Comparison of ENCODE assay signal across 27 cellular contexts in genomic region chr11:108580645-108581044, GRCh38.
"Had no signal": no experiment of that assay in that cellular context is flagged by ENCODE, and none has a peak within 500 bp of the region (broad histone marks: within the 10 kb centered on the region; RNA-seq: fewer than 3 reads in every experiment).

No MANE protein-coding gene starts in this region.

- H3K36me3 ChIP-seq: colonic mucosa, esophagus muscularis mucosa, esophagus squamous epithelium, gastrocnemius medialis, gastroesophageal sphincter, heart left ventricle, heart right ventricle had no signal

- H3K27me3 Mint-ChIP-seq: dendritic cell treated with granulocyte-macrophage colony-stimulating factor and Interleukin-4, amounts not matched to agents 40 ng/mL and 50 ng/mL, for 4 days had no signal

- H3K9me3 Mint-ChIP-seq: effector memory CD8-positive, alpha-beta T cell; endodermal cell had no signal

- H3K4me3 ChIP-seq: colonic mucosa, coronary artery, dorsolateral prefrontal cortex, esophagus muscularis mucosa, esophagus squamous epithelium, gastrocnemius medialis, gastroesophageal sphincter, heart left ventricle, heart right ventricle had no signal

- FAIRE-seq: endometrium, endothelial cell of umbilical vein had no signal

- H3K27me3 ChIP-seq: colonic mucosa, esophagus muscularis mucosa, esophagus squamous epithelium, foreskin keratinocyte, gastrocnemius medialis, gastroesophageal sphincter, heart left ventricle had no signal

- H3K4me3 Mint-ChIP-seq: dendritic cell treated with granulocyte-macrophage colony-stimulating factor and Interleukin-4, amounts not matched to agents 40 ng/mL and 50 ng/mL, for 4 days; effector memory CD8-positive, alpha-beta T cell; endodermal cell had no signal

- H3K9me3 ChIP-seq: colonic mucosa, esophagus muscularis mucosa, esophagus squamous epithelium, gastrocnemius medialis, gastroesophageal sphincter had no signal

- H3K4me1 ChIP-seq: colonic mucosa, esophagus muscularis mucosa, esophagus squamous epithelium, gastrocnemius medialis, gastroesophageal sphincter, heart left ventricle, heart right ventricle had no signal

- DNase-seq: colonic mucosa; cortex of kidney; dermis blood vessel endothelial cell; dorsolateral prefrontal cortex; effector CD4-positive, alpha-beta T cell; effector CD8-positive, alpha-beta T cell; effector memory CD4-positive, alpha-beta T cell; effector memory CD8-positive, alpha-beta T cell; endodermal cell; erythroblast; esophagus squamous epithelium; foreskin fibroblast; foreskin keratinocyte; foreskin melanocyte; gastrocnemius medialis; glutamatergic neuron; head of caudate nucleus; heart left ventricle; heart right ventricle had no signal

- H3K27ac Mint-ChIP-seq: dendritic cell treated with granulocyte-macrophage colony-stimulating factor and Interleukin-4, amounts not matched to agents 40 ng/mL and 50 ng/mL, for 4 days; effector memory CD8-positive, alpha-beta T cell; endodermal cell had no signal

- H3K27ac ChIP-seq: colonic mucosa, coronary artery, dorsolateral prefrontal cortex, epithelial cell of prostate, esophagus muscularis mucosa, esophagus squamous epithelium, foreskin keratinocyte, gastrocnemius medialis, gastroesophageal sphincter, heart left ventricle, heart right ventricle had no signal

- ATAC-seq: effector memory CD8-positive, alpha-beta T cell; esophagus mucosa; foreskin keratinocyte; gastrocnemius medialis; gastroesophageal sphincter; heart left ventricle; heart right ventricle had no signal

- H3K4me1 Mint-ChIP-seq: endodermal cell had no signal
